ENCODE assay signal across 8 cellular contexts in the genomic region with DNA sequence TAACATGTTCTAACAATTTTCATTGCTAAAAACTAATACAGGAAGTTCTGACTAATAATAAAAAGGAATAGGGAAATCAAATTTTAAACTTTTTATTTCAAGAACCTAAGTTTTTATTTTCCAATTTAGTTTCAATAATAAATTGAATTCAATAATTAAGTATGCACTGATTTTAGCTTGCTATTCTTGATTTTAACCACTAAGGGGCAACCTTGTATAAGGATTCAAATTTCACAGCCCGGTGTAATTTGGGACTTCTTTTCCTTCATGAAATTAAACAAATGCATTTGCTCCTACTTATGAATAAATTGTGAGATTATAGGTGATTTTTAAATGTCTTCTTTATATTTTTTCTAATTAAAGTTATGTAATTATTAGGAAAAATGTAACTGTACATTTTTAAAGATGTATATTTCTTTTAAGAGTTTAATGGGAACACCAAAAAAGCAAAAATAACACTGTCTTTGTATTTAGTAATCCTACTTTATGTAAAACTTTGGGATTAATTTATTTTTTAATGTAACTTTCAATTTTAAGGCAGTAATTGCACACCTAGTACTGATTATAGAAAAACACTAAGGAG.
DNase-seq lines count a peak whose midpoint lies in the region; ATAC-seq and TF ChIP-seq lines count a peak whose summit lies in the region.

No MANE protein-coding gene starts in this region.

- H3K9me3 Mint-ChIP-seq in Caco-2 (ENCODE audit: unreplicated experiment) = no peaks in the 10 kb centered on the region

- no peaks in the 10 kb centered on the region for H3K9me2 ChIP-seq in OCI-LY7 (ENCODE audit: insufficient read depth, low read length)

- DNase-seq in Caco-2 (no peak), OCI-LY7 (ENCODE audit: low spot score) (peak; percentile 27), esophagus muscularis mucosa (ENCODE audit: extremely low spot score) (no peak), pulmonary artery endothelial cell (ENCODE audit: low read depth, low spot score) (peak; percentile 1), left colon (no peak)
- no peak for DNase-seq in effector memory CD4-positive, alpha-beta T cell

- H3K27ac Mint-ChIP-seq in Caco-2 (ENCODE audit: unreplicated experiment) = no peak overlapping the region

- no peak overlapping the region for H3K4me3 Mint-ChIP-seq in Caco-2 (ENCODE audit: unreplicated experiment)

- WGBS in esophagus muscularis mucosa = 5% methylated on average over 1 of the region's 1 CpG

- H3K79me2 ChIP-seq in OCI-LY7 (ENCODE audit: insufficient read depth, low read depth, low read length) = no peaks in the 10 kb centered on the region

- H3K36me3 Mint-ChIP-seq in Caco-2 (ENCODE audit: insufficient read depth, unreplicated experiment) = no peaks in the 10 kb centered on the region

- TF ChIP-seq EP300 in esophagus muscularis mucosa (IDR thresholded peaks at IDR 0.05) = no peak

- H3K36me3 ChIP-seq in Caco-2 (ENCODE audit: control insufficient read depth, insufficient read depth, low read length) (no peaks in the 10 kb centered on the region), HEK293 (ENCODE audit: control insufficient read depth in 2 of 2, insufficient read depth in 1 of 2, low read length in 2 of 2) (no peaks in the 10 kb centered on the region), OCI-LY7 (ENCODE audit: insufficient read depth, low read length) (no peaks in the 10 kb centered on the region), esophagus muscularis mucosa (no peaks in the 10 kb centered on the region)
- H3K36me3 ChIP-seq in effector memory CD4-positive, alpha-beta T cell (ENCODE audit: control insufficient read depth, insufficient read depth, low read length) = no peaks in the 10 kb centered on the region

- ATAC-seq in HG02588 (IDR thresholded peaks at IDR 0.05; ENCODE audit: unreplicated experiment) = no peak
- ATAC-seq in left colon = no peak

- no peaks in the 10 kb centered on the region for H4K20me1 ChIP-seq in OCI-LY7 (ENCODE audit: insufficient read depth, low read length)

- TF ChIP-seq POLR2A in esophagus muscularis mucosa (IDR thresholded peaks at IDR 0.05; ENCODE audit: low read depth) = no peak

- CTCF ChIA-PET in Caco-2 (lab: Charles Lee) (interaction anchor here (1.7 kb wide), 1 partner anchor 1077 kb away, joined by 7 read pairs; no protein-coding TSS in a partner anchor), HEK293 (lab: Yijun Ruan, JAX) (interaction anchor here (0.6 to 2.1 kb wide), 10 partner anchors 117 to 1710 kb away, joined by 3 to 11 read pairs (median 3); no protein-coding TSS in a partner anchor), OCI-LY7 (lab: Charles Lee; ENCODE audit: unreplicated experiment) (no interaction called here)

- no peak overlapping the region for H3K4me2 ChIP-seq in OCI-LY7 (ENCODE audit: low read length)

- H3K27me3 Mint-ChIP-seq in Caco-2 (ENCODE audit: insufficient read depth, unreplicated experiment) = no peaks in the 10 kb centered on the region

- H3K4me1 ChIP-seq in Caco-2 (no peaks in the 10 kb centered on the region), HEK293 (ENCODE audit: control insufficient read depth, insufficient read depth, low read length) (no peaks in the 10 kb centered on the region), OCI-LY7 (ENCODE audit: insufficient read depth, low read length, poor library complexity, severe bottlenecking) (no peaks in the 10 kb centered on the region), esophagus muscularis mucosa (peaks cover 0 to 4% (median 0%) of the 10 kb centered on the region in 4 donors)
- no peaks in the 10 kb centered on the region for H3K4me1 ChIP-seq in effector memory CD4-positive, alpha-beta T cell (ENCODE audit: control insufficient read depth, insufficient read depth, low read length, poor library complexity, severe bottlenecking)

- H3K4me3 ChIP-seq in Caco-2 (ENCODE audit: low read depth, low read length) = no peak overlapping the region
- no peak overlapping the region for H3K4me3 ChIP-seq in HEK293 (ENCODE audit: low read depth, low read length)
- H3K4me3 ChIP-seq in OCI-LY7 (ENCODE audit: low read depth, low read length, poor library complexity, severe bottlenecking) = no peak overlapping the region
- no peak overlapping the region for H3K4me3 ChIP-seq in esophagus muscularis mucosa
- H3K4me3 ChIP-seq in effector memory CD4-positive, alpha-beta T cell (ENCODE audit: insufficient read depth, low read depth, low read length, poor library complexity, severe bottlenecking) = no peak overlapping the region

- no peak overlapping the region for H3K27ac ChIP-seq in HEK293 (ENCODE audit: extremely low read depth, low read depth, low read length)
- no peak overlapping the region for H3K27ac ChIP-seq in OCI-LY7 (ENCODE audit: low read depth, low read length, poor library complexity, severe bottlenecking)
- H3K27ac ChIP-seq in esophagus muscularis mucosa (replicated peaks in 1 of 4) = no peak overlapping the region
- H3K27ac ChIP-seq in effector memory CD4-positive, alpha-beta T cell (ENCODE audit: insufficient read depth, low read length, poor library complexity, severe bottlenecking) = no peak overlapping the region

- intact Hi-C loops in Caco-2 (cut with micrococcal nuclease; ENCODE audit: unreplicated experiment) (loop anchor here (1.0 to 10.0 kb wide), 5 partner anchors 318 to 1621 kb away; no protein-coding TSS in a partner anchor), OCI-LY7 (cut with micrococcal nuclease; ENCODE audit: unreplicated experiment) (loop anchor here (5.0 kb wide), 1 partner anchor 1076 kb away; no protein-coding TSS in a partner anchor), esophagus muscularis mucosa (cut with DNase I) (no loop called here), left colon (cut with DNase I, micrococcal nuclease) (loop anchor here in 1 of 2 donors (5.0 kb wide), 1 partner anchor 1081 kb away; no protein-coding TSS in a partner anchor)

- H3K9me3 ChIP-seq in Caco-2 (no peaks in the 10 kb centered on the region), HEK293 (ENCODE audit: control insufficient read depth, insufficient read depth, low read depth, low read length) (no peaks in the 10 kb centered on the region), OCI-LY7 (ENCODE audit: low read length) (no peaks in the 10 kb centered on the region), esophagus muscularis mucosa (no peaks in the 10 kb centered on the region)
- H3K9me3 ChIP-seq in effector memory CD4-positive, alpha-beta T cell (ENCODE audit: control insufficient read depth, low read length) = no peaks in the 10 kb centered on the region

- BruUV-seq in Caco-2 (replicated peaks; lab: Mats Ljungman, UMichigan) (no TSS peak), OCI-LY7 (replicated peaks; lab: Mats Ljungman, UMichigan) (no TSS peak)

- H3K27me3 ChIP-seq in Caco-2 (replicated peaks; ENCODE audit: control insufficient read depth, insufficient read depth, low read length) (no peaks in the 10 kb centered on the region), esophagus muscularis mucosa (no peaks in the 10 kb centered on the region)
- no peaks in the 10 kb centered on the region for H3K27me3 ChIP-seq in effector memory CD4-positive, alpha-beta T cell (replicated peaks; ENCODE audit: control insufficient read depth, insufficient read depth, low read length, poor library complexity, severe bottlenecking)

- peak; percentile 46 to 58 for TF ChIP-seq CTCF in Caco-2 (IDR thresholded peaks at IDR 0.05; ENCODE audit: insufficient read depth in 1 of 2, low read depth in 1 of 2, low read length in 1 of 2, severe bottlenecking in 1 of 2, unreplicated experiment in 1 of 2)
- no peak for TF ChIP-seq CTCF in HEK293 (tag by site-specific recombination; IDR thresholded peaks at IDR 0.05)
- TF ChIP-seq CTCF in OCI-LY7 (conservative IDR thresholded peaks at IDR 0.05; ENCODE audit: low read length) = peak; percentile 90
- peak; percentile 68 to 75 (median 73) for TF ChIP-seq CTCF in esophagus muscularis mucosa (IDR thresholded peaks at IDR 0.05)

- no peak overlapping the region for H2AFZ ChIP-seq in OCI-LY7 (ENCODE audit: low read length)

- POLR2A ChIA-PET in Caco-2 (lab: Charles Lee) = no interaction called here
- POLR2A ChIA-PET in HEK293 (lab: Yijun Ruan, JAX) = no interaction called here
- POLR2A ChIA-PET in OCI-LY7 (lab: Charles Lee) = interaction anchor here (0.7 kb wide), 1 partner anchor 1085 kb away, joined by 3 read pairs; no protein-coding TSS in a partner anchor

- H3K4me1 Mint-ChIP-seq in Caco-2 (ENCODE audit: low read depth, unreplicated experiment) = no peaks in the 10 kb centered on the region

TF ChIP-seq in HEK293, 187 proteins besides CTCF, POLR2A, EP300 and RAD21:
- TF ChIP-seq, protein P1, sequence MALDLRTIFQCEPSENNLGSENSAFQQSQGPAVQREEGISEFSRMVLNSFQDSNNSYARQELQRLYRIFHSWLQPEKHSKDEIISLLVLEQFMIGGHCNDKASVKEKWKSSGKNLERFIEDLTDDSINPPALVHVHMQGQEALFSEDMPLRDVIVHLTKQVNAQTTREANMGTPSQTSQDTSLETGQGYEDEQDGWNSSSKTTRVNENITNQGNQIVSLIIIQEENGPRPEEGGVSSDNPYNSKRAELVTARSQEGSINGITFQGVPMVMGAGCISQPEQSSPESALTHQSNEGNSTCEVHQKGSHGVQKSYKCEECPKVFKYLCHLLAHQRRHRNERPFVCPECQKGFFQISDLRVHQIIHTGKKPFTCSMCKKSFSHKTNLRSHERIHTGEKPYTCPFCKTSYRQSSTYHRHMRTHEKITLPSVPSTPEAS (tag by site-specific recombination; IDR thresholded peaks at IDR 0.05) = no peak
- TF ChIP-seq ZNF654 (tag by site-specific recombination; IDR thresholded peaks at IDR 0.05; ENCODE audit: low read depth) = peak; percentile 79

Comparison
In these comparisons a context has a peak if more than half of its experiments do, and no peak if none do; other contexts are left out.
1. DNase-seq: peak in OCI-LY7 (single experiment) and pulmonary artery endothelial cell (single experiment); none in Caco-2 (0 of 2), esophagus muscularis mucosa (single experiment), effector memory CD4-positive, alpha-beta T cell (0 of 3) and left colon (0 of 2).